ENCODE assay signal across 20 cellular contexts in the genomic region with DNA sequence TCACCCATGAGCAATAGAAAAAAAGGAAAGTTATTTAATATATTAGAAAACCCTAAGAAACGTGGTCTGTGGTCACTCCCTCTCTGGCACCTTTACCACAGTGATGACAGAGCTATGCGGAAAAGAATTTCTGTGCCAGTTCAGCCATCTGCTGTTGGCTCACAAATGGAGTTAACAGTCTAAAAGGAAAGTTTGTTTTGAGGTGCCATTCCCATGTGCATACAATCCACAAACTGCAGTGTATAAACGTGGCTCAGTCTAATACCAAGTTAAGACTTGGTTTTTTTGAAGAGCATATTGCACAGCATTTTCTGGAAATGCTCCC.
DNase-seq lines count a peak whose midpoint lies in the region; ATAC-seq and FAIRE-seq lines count a peak whose summit lies in the region.
"Had no signal": no experiment of that assay in that cellular context is flagged by ENCODE, and none has a peak within 500 bp of the region (broad histone marks: within the 10 kb centered on the region; RNA-seq: fewer than 3 reads in every experiment).

No MANE protein-coding gene starts in this region.

- peak; percentile 11 for DNase-seq in ELR (ENCODE audit: low read depth)
- peak; percentile 8 for DNase-seq in RCC 7860 (ENCODE audit: low spot score)
- DNase-seq in fibroblast of the conjunctiva (ENCODE audit: low read depth) = peak; percentile 58
- DNase-seq in renal cortical epithelial cell (ENCODE audit: low read depth) = peak; percentile 26
- no peak for DNase-seq in activated naive CD4-positive, alpha-beta T cell treated with anti-CD3 and anti-CD28 coated beads, Interleukin-2, amount 50 U/mL, for 16 hours
- no peak for DNase-seq in left colon
- DNase-seq in NCI-H82 (lab: John Stamatoyannopoulos, UW) = no peak
- DNase-seq: activated CD4-positive, alpha-beta T cell treated with anti-CD3 and anti-CD28 coated beads for 36 hours; activated CD8-positive, alpha-beta memory T cell treated with anti-CD3 and anti-CD28 coated beads, Interleukin-2, amount 50 U/mL, for 4 hours; activated naive CD4-positive, alpha-beta T cell; aorta; DMS153; IMR-90; NCI-H2081 treated with DMSO at 0.1 percent for 48 hours; PC-3; stimulated activated CD4-positive, alpha-beta T cell treated with anti-CD3 and anti-CD28 coated beads, Interleukin-4, amount 100 ng/mL, for 4 hours; stimulated activated CD8-positive, alpha-beta memory T cell treated with anti-CD3 and anti-CD28 coated beads, Interleukin-4, amount 100 ng/mL, for 48 hours had no signal

- peak; percentile 71 for FAIRE-seq in RCC 7860 (lab: Jason Lieb, UNC)
- FAIRE-seq: endothelial cell of umbilical vein, islet of Langerhans had no signal

- no peak for ATAC-seq in left colon
- ATAC-seq: activated CD4-positive, alpha-beta T cell treated with anti-CD3 and anti-CD28 coated beads for 36 hours; PC-3; SK-N-SH treated with all-trans-retinoic acid at 6 μM for 48 hours had no signal

- intact Hi-C loops in left colon (cut with DNase I, micrococcal nuclease) = no loop called here

Comparison
In these comparisons a context has a peak if more than half of its experiments do, and no peak if none do; other contexts are left out.
1. DNase-seq: peak in ELR (single experiment), RCC 7860 (single experiment), fibroblast of the conjunctiva (single experiment) and renal cortical epithelial cell (single experiment); none in activated naive CD4-positive, alpha-beta T cell treated with anti-CD3 and anti-CD28 coated beads, Interleukin-2, amount 50 U/mL, for 16 hours (single experiment), left colon (0 of 2) and NCI-H82 (single experiment).